In the genomic region with DNA sequence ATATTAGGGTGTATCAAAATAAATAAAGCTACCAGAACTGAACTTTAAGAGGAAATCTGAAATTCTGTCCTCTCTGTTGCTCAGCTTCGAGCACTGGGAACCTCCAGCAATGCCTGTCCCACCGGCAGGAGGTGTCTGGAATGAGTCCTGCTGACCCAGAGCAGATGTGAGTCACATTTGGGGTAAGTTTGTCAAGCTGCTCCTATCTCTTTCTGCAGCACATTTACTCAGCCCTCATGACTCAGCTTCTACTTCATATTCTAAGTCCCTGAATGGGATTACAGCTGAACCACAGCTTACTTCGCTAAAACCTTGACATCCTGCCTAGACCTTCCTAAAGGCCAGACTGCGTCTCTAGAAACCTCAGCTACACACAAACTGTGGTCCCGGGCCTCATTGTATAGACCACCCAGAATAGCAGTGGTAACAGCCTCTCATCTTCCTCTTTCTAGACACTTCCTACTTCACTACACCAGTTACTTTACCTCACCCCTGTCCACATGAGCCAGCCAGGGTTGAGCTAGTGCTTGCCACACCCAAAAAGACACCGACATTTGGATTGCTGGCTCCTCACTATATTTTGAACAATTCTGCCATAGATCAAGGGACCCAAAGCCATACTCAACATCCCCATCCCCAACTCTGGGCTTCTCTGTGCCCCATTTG, we compare ENCODE assay signal across 1 cellular context.
TF ChIP-seq lines count a peak whose summit lies in the region.

No MANE protein-coding gene starts in this region.

TF ChIP-seq in IMR-90, 13 proteins besides CTCF, POLR2A, EP300 and RAD21 (continued from another document):
- TF ChIP-seq, protein P1, sequence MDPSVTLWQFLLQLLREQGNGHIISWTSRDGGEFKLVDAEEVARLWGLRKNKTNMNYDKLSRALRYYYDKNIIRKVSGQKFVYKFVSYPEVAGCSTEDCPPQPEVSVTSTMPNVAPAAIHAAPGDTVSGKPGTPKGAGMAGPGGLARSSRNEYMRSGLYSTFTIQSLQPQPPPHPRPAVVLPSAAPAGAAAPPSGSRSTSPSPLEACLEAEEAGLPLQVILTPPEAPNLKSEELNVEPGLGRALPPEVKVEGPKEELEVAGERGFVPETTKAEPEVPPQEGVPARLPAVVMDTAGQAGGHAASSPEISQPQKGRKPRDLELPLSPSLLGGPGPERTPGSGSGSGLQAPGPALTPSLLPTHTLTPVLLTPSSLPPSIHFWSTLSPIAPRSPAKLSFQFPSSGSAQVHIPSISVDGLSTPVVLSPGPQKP (IDR thresholded peaks at IDR 0.05; ENCODE audit: borderline replicate concordance, low read depth, low read length), result no peak
